In genomic region chr18:33944493-33944892, GRCh38 we compare ENCODE assay signal across 31 cellular contexts.
"Had no signal": no experiment of that assay in that cellular context is flagged by ENCODE, and none has a peak within 500 bp of the region (broad histone marks: within the 10 kb centered on the region; RNA-seq: fewer than 3 reads in every experiment).

No MANE protein-coding gene starts in this region.

- H3K79me2 ChIP-seq: parathyroid adenoma had no signal

- H3K27ac Mint-ChIP-seq: natural killer cell; nephron; neural progenitor cell; progenitor cell of endocrine pancreas; stimulated activated memory B cell treated with anti-CD40 and anti-IgM and Interleukin-4, amounts not matched to agents 10 μg/mL and 1 μg/mL and 100 μg/mL, for 72 hours; type B pancreatic cell had no signal

- H3K27me3 Mint-ChIP-seq: progenitor cell of endocrine pancreas; stimulated activated memory B cell treated with anti-CD40 and anti-IgM and Interleukin-4, amounts not matched to agents 10 μg/mL and 1 μg/mL and 100 μg/mL, for 72 hours; stimulated activated naive CD8-positive, alpha-beta T cell treated with anti-CD3 and anti-CD28 coated beads, Interleukin-15, amount 100 ng/mL, for 72 hours; type B pancreatic cell had no signal

- H2AFZ ChIP-seq: neural progenitor cell, parathyroid adenoma had no signal

- H3K9me3 Mint-ChIP-seq: neural progenitor cell, type B pancreatic cell had no signal

- H3K4me3 Mint-ChIP-seq: natural killer cell; nephron; neural progenitor cell; stimulated activated memory B cell treated with anti-CD40 and anti-IgM and Interleukin-4, amounts not matched to agents 10 μg/mL and 1 μg/mL and 100 μg/mL, for 72 hours; stimulated activated naive CD8-positive, alpha-beta T cell treated with anti-CD3 and anti-CD28 coated beads, Interleukin-15, amount 100 ng/mL, for 72 hours; type B pancreatic cell had no signal

- DNase-seq: natural killer cell; occipital lobe; ovary; posterior cingulate gyrus; psoas muscle; right cardiac atrium; spleen; stimulated activated CD4-positive, alpha-beta T cell treated with anti-CD3 and anti-CD28 coated beads, Interleukin-12 subunit alpha, Interleukin-12 subunit beta, amount 100 ng/mL, for 4 hours; stimulated activated CD4-positive, alpha-beta T cell treated with anti-CD3 and anti-CD28 coated beads, Interleukin-1b, Interleukin-23, amount 100 ng/mL, for 48 hours; stimulated activated CD4-positive, alpha-beta T cell treated with anti-CD3 and anti-CD28 coated beads, Interleukin-4, amount 100 ng/mL, for 1 hour; stimulated activated CD4-positive, alpha-beta T cell treated with anti-CD3 and anti-CD28 coated beads, Interleukin-4, amount 100 ng/mL, for 4 hours; stimulated activated CD8-positive, alpha-beta memory T cell treated with anti-CD3 and anti-CD28 coated beads, Interleukin-4, amount 100 ng/mL, for 48 hours; stimulated activated naive CD4-positive, alpha-beta T cell; stimulated activated naive CD8-positive, alpha-beta T cell treated with anti-CD3 and anti-CD28 coated beads, Interleukin-15, amount 100 ng/mL, for 72 hours; stimulated activated naive CD8-positive, alpha-beta T cell treated with anti-CD3 and anti-CD28 coated beads, Interleukin-15, Interleukin-2, amounts not matched to agents 100 U/mL and 50 U/mL, for 24 hours; substantia nigra; testis; tibial artery; transverse colon; upper lobe of right lung; uterus had no signal

- H3K27me3 ChIP-seq: neural progenitor cell, ovary, spleen, suprapubic skin, testis, tibial artery, transverse colon, upper lobe of right lung, uterus had no signal

- H3K4me1 Mint-ChIP-seq: natural killer cell; nephron; neural progenitor cell; stimulated activated memory B cell treated with anti-CD40 and anti-IgM and Interleukin-4, amounts not matched to agents 10 μg/mL and 1 μg/mL and 100 μg/mL, for 72 hours; stimulated activated naive CD8-positive, alpha-beta T cell treated with anti-CD3 and anti-CD28 coated beads, Interleukin-15, amount 100 ng/mL, for 72 hours had no signal

- H3K4me3 ChIP-seq: neural progenitor cell, ovary, psoas muscle, skin epidermis, smooth muscle cell, spleen, suprapubic skin, testis, tibial artery, transverse colon, upper lobe of right lung, uterus had no signal

- H3K4me2 ChIP-seq: neural progenitor cell, smooth muscle cell had no signal

- H3K36me3 ChIP-seq: neural progenitor cell, ovary, spleen, suprapubic skin, tibial artery, transverse colon, upper lobe of right lung, uterus had no signal

- H3K36me3 Mint-ChIP-seq: natural killer cell; neural progenitor cell; stimulated activated memory B cell treated with anti-CD40 and anti-IgM and Interleukin-4, amounts not matched to agents 10 μg/mL and 1 μg/mL and 100 μg/mL, for 72 hours; type B pancreatic cell had no signal

- H3K4me1 ChIP-seq: neural progenitor cell, parathyroid adenoma, psoas muscle, spleen, suprapubic skin, testis, tibial artery, transverse colon, upper lobe of right lung, uterus had no signal

- ATAC-seq: natural killer cell; psoas muscle; right cardiac atrium; sciatic nerve; stimulated activated memory B cell treated with anti-CD40 and anti-IgM and Interleukin-4, amounts not matched to agents 10 μg/mL and 1 μg/mL and 100 μg/mL, for 72 hours; stimulated activated naive CD8-positive, alpha-beta T cell treated with anti-CD3 and anti-CD28 coated beads, Interleukin-15, amount 100 ng/mL, for 72 hours; stimulated activated naive CD8-positive, alpha-beta T cell treated with anti-CD3 and anti-CD28 coated beads, Interleukin-15, Interleukin-2, amounts not matched to agents 100 U/mL and 50 U/mL, for 24 hours; upper lobe of right lung had no signal

- H3K27ac ChIP-seq: neural progenitor cell, ovary, parathyroid adenoma, psoas muscle, skin epidermis, spleen, suprapubic skin, testis, tibial artery, transverse colon, upper lobe of right lung, uterus had no signal

- H3K9me3 ChIP-seq: ovary, testis, tibial artery, transverse colon, upper lobe of right lung, uterus had no signal

- H3K9ac ChIP-seq: neural progenitor cell, parathyroid adenoma had no signal
